ENCODE assay signal across 32 cellular contexts in genomic region chr7:140669352-140669751, GRCh38. TPM values are rescaled to one million over a fixed set of nuclear protein-coding genes. Genes with fewer than 3 reads are reported as not detected.
"Had no signal": no experiment of that assay in that cellular context is flagged by ENCODE, and none has a peak within 500 bp of the region (broad histone marks: within the 10 kb centered on the region; RNA-seq: fewer than 3 reads in every experiment).

No MANE protein-coding gene starts in this region.

- H3K4me3 ChIP-seq: adrenal gland, breast epithelium, cardiac muscle cell, coronary artery, dorsolateral prefrontal cortex, gastrocnemius medialis, heart left ventricle had no signal

- ATAC-seq: activated CD4-positive, CD25-positive, alpha-beta regulatory T cell treated with anti-CD3 and anti-CD28 coated beads, Interleukin-2, amount 50 U/mL, for 24 hours; activated CD8-positive, alpha-beta T cell treated with anti-CD3 and anti-CD28 coated beads for 36 hours; activated naive CD8-positive, alpha-beta T cell treated with anti-CD3 and anti-CD28 coated beads, Interleukin-2, amount 50 U/mL, for 24 hours; activated T-cell treated with anti-CD3 and anti-CD28 coated beads, Interleukin-2, amount 50 U/mL, for 4 hours; activated T-helper 17 cell treated with anti-CD3 and anti-CD28 coated beads, Interleukin-2, amount 50 U/mL, for 72 hours; esophagus mucosa; foreskin keratinocyte; gastrocnemius medialis; heart left ventricle; T-helper 17 cell had no signal

- H3K27ac ChIP-seq: adrenal gland, breast epithelium, cardiac muscle cell, coronary artery, dorsolateral prefrontal cortex, foreskin keratinocyte, gastrocnemius medialis, heart left ventricle, WERI-Rb-1 had no signal

- H3K9me3 ChIP-seq: adrenal gland, breast epithelium, gastrocnemius medialis, heart left ventricle had no signal

- DNase-seq: activated B cell treated with CpG ODN at 0.5 μM for 24 hours; activated CD4-positive, alpha-beta T cell treated with anti-CD3 and anti-CD28 coated beads for 48 hours; activated CD4-positive, alpha-beta T cell treated with anti-CD3 and anti-CD28 coated beads, Interleukin-2, amount 50 U/mL, for 1 hour; activated CD4-positive, alpha-beta T cell treated with anti-CD3 and anti-CD28 coated beads, Interleukin-2, amount 50 U/mL, for 48 hours; activated CD8-positive, alpha-beta memory T cell treated with anti-CD3 and anti-CD28 coated beads for 24 hours; activated CD8-positive, alpha-beta T cell treated with anti-CD3 and anti-CD28 coated beads for 36 hours; activated effector memory CD4-positive, alpha-beta T cell treated with Interleukin-2 at 50 U/mL for 16 hours; activated gamma-delta T cell treated with Interleukin-2 at 50 U/mL for 16 hours; activated naive CD4-positive, alpha-beta T cell treated with anti-CD3 and anti-CD28 coated beads for 36 hours; activated naive CD8-positive, alpha-beta T cell treated with anti-CD3 and anti-CD28 coated beads for 36 hours; activated naive CD8-positive, alpha-beta T cell treated with anti-CD3 and anti-CD28 coated beads, Interleukin-2, amount 50 U/mL, for 24 hours; activated T-cell treated with anti-CD3 and anti-CD28 coated beads, Interleukin-2, amount 50 U/mL, for 4 hours; adrenal gland; amygdala; central memory CD4-positive, alpha-beta T cell; cerebellar nuclear complex; effector memory CD4-positive, alpha-beta T cell; endodermal cell; foreskin keratinocyte; gastrocnemius medialis; glutamatergic neuron; heart left ventricle; T-helper 17 cell; T1000; WERI-Rb-1 had no signal

- H3K27me3 ChIP-seq: adrenal gland, breast epithelium, cardiac muscle cell, dorsolateral prefrontal cortex, gastrocnemius medialis, heart left ventricle had no signal

- H3K4me1 ChIP-seq: adrenal gland, foreskin keratinocyte had no signal

- H3K36me3 ChIP-seq: adrenal gland, breast epithelium, cardiac muscle cell, gastrocnemius medialis, heart left ventricle, WERI-Rb-1 had no signal

RNA-seq across cellular contexts. Expression of gene DENND2A, which starts 28.7 kb away (rescaled TPM):
- total RNA-seq: activated B cell treated with CpG ODN at 0.5 μM for 24 hours; activated CD8-positive, alpha-beta T cell treated with anti-CD3 and anti-CD28 coated beads for 36 hours; activated naive CD4-positive, alpha-beta T cell treated with anti-CD3 and anti-CD28 coated beads for 36 hours; activated naive CD8-positive, alpha-beta T cell treated with anti-CD3 and anti-CD28 coated beads for 36 hours; activated T-cell treated with anti-CD3 and anti-CD28 coated beads, Interleukin-2, amount 50 U/mL, for 4 hours; activated T-helper 17 cell treated with anti-CD3 and anti-CD28 coated beads, Interleukin-2, amount 50 U/mL, for 72 hours; T-helper 17 cell had no signal
